In genomic region chr2:230328155-230328458, GRCh38 we compare ENCODE assay signal across 1 cellular context.
TF ChIP-seq lines count a peak whose summit lies in the region.

No MANE protein-coding gene starts in this region.

TF ChIP-seq in HCT116, 20 proteins besides CTCF, POLR2A, EP300 and RAD21 (continued from another document):
- TF ChIP-seq JUND (IDR thresholded peaks at IDR 0.05), result no peak
- TF ChIP-seq YY1 (IDR thresholded peaks at IDR 0.05; ENCODE audit: extremely low read depth, insufficient replicate concordance, low read depth, low read length), result no peak
- TF ChIP-seq ZNF274 (IDR thresholded peaks at IDR 0.05; ENCODE audit: low read depth, low read length), result no peak
- no peak for TF ChIP-seq MAX (IDR thresholded peaks at IDR 0.05)
- TF ChIP-seq EZH2phosphoT487 (IDR thresholded peaks at IDR 0.05; ENCODE audit: borderline replicate concordance), result no peak
- no peak for TF ChIP-seq SRF (IDR thresholded peaks at IDR 0.05; ENCODE audit: low read depth)
- no peak for TF ChIP-seq POLR2AphosphoS5 (IDR thresholded peaks at IDR 0.05; ENCODE audit: low read depth, low read length)
- no peak for TF ChIP-seq ZFX (IDR thresholded peaks at IDR 0.05)
- TF ChIP-seq SIN3A (IDR thresholded peaks at IDR 0.05; ENCODE audit: low read depth), result no peak
- TF ChIP-seq EZH2 (IDR thresholded peaks at IDR 0.05), result no peak
- no peak for TF ChIP-seq ZBTB33 (IDR thresholded peaks at IDR 0.05; ENCODE audit: extremely low read depth, insufficient replicate concordance, low read length)
